ENCODE assay signal across 16 cellular contexts in the genomic region with DNA sequence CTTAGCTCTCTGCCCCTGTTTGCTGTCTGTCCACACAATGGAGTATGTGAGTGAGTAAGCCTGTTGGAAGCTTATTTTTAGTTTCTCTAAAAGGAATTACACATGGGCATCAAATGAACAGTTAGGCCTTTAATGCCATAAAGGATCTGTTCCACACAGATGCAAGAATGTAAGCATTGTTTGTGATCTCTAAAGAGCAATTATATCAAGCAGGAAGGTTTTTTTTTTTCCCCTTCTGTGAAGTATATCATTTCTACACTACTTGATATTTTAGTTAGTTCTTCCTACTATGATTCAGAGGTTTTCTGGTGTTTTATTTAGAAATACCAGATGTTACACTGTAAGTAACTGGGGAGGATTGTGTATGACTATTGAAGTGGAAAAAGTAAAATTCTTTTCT.
A peak's percentile ranks its signal among the peaks of the same experiment; 100 is the strongest.
DNase-seq lines count a peak whose midpoint lies in the region; ATAC-seq and TF ChIP-seq lines count a peak whose summit lies in the region.
"Had no signal": no experiment of that assay in that cellular context is flagged by ENCODE, and none has a peak within 500 bp of the region (broad histone marks: within the 10 kb centered on the region; RNA-seq: fewer than 3 reads in every experiment).

No MANE protein-coding gene starts in this region.

- no peak overlapping the region for H3K9ac ChIP-seq in endodermal cell (ENCODE audit: extremely low read depth, low read length, poor library complexity, severe bottlenecking)
- H3K9ac ChIP-seq: KMS-11 had no signal

- POLR2A ChIA-PET in AG04449 (lab: Yijun Ruan, JAX): interaction anchor here (0.8 kb wide), 1 partner anchor 28 kb away, joined by 3 read pairs; no protein-coding TSS in a partner anchor

- DNase-seq in AG04449 (ENCODE audit: low read depth, low spot score): peak; percentile 63
- peak; percentile 90 for DNase-seq in H4 (ENCODE audit: low spot score)
- peak; percentile 90 for DNase-seq in SK-MEL-5 (ENCODE audit: low read depth, low spot score)
- DNase-seq in foreskin melanocyte: peak; percentile 94
- DNase-seq in endodermal cell: no peak
- no peak for DNase-seq in NCI-H2081 (lab: John Stamatoyannopoulos, UW)
- DNase-seq in aorta: no peak
- DNase-seq in stimulated activated CD4-positive, alpha-beta T cell treated with anti-CD3 and anti-CD28 coated beads, Interleukin-1b, Interleukin-23, amount 100 ng/mL, for 48 hours: no peak
- DNase-seq: activated CD4-positive, alpha-beta T cell treated with anti-CD3 and anti-CD28 coated beads for 36 hours; BE2C; effector CD8-positive, alpha-beta T cell; islet precursor cell; NCI-H446 treated with DMSO at 0.1 percent for 48 hours; ovary; tibial artery had no signal

- no peak overlapping the region for H3K4me3 ChIP-seq in AG04449 (ENCODE audit: low read depth, low read length)
- H3K4me3 ChIP-seq in endodermal cell (ENCODE audit: low read length): no peak overlapping the region
- no peak overlapping the region for H3K4me3 ChIP-seq in aorta (ENCODE audit: low read length in 2 of 2)
- H3K4me3 ChIP-seq: ovary, tibial artery had no signal

- no peak for ATAC-seq in aorta (ENCODE audit: low FRiP score)
- ATAC-seq: activated CD4-positive, alpha-beta T cell treated with anti-CD3 and anti-CD28 coated beads for 36 hours had no signal

- intact Hi-C loops in aorta (cut with DNase I): no loop called here

- H3K4me3 Mint-ChIP-seq in endodermal cell: no peak overlapping the region
- H3K4me3 Mint-ChIP-seq: activated CD4-positive, alpha-beta T cell treated with anti-CD3 and anti-CD28 coated beads for 36 hours had no signal

- H3K36me3 ChIP-seq in endodermal cell (ENCODE audit: control insufficient read depth, insufficient read depth, low read length) (no peaks in the 10 kb centered on the region), aorta (ENCODE audit: control insufficient read depth in 1 of 2, insufficient read depth in 2 of 2, low read length in 1 of 2) (no peaks in the 10 kb centered on the region)
- H3K36me3 ChIP-seq: BE2C, ovary, tibial artery had no signal

- H3K27me3 ChIP-seq in endodermal cell (ENCODE audit: control insufficient read depth, insufficient read depth, low read length, poor library complexity, severe bottlenecking): no peaks in the 10 kb centered on the region
- no peaks in the 10 kb centered on the region for H3K27me3 ChIP-seq in aorta (ENCODE audit: control insufficient read depth in 1 of 2, insufficient read depth in 2 of 2, low read length in 1 of 2)
- H3K27me3 ChIP-seq: BE2C, ovary, tibial artery had no signal

- H3K36me3 Mint-ChIP-seq in endodermal cell (ENCODE audit: low read depth): no peaks in the 10 kb centered on the region

- TF ChIP-seq CTCF in AG04449 (IDR thresholded peaks at IDR 0.05; ENCODE audit: insufficient read depth, low read length, missing control alignments): no peak
- no peak for TF ChIP-seq CTCF in endodermal cell (conservative IDR thresholded peaks at IDR 0.05)

- no peak overlapping the region for H3K27ac Mint-ChIP-seq in endodermal cell
- H3K27ac Mint-ChIP-seq: activated CD4-positive, alpha-beta T cell treated with anti-CD3 and anti-CD28 coated beads for 36 hours had no signal

- no peak overlapping the region for H3K27ac ChIP-seq in endodermal cell (ENCODE audit: low read depth, low read length)
- H3K27ac ChIP-seq in aorta (ENCODE audit: low read depth in 1 of 2, low read length in 2 of 2): no peak overlapping the region
- H3K27ac ChIP-seq: KMS-11, ovary had no signal

- in situ Hi-C loops in SK-MEL-5 (cut with HindIII; ENCODE audit: low pct_unique_long_range_greater_than_20kb, low sequenced_read_pairs): no loop called here

- H3K4me1 ChIP-seq in endodermal cell (ENCODE audit: control insufficient read depth, insufficient read depth, low read length) (no peaks in the 10 kb centered on the region), aorta (ENCODE audit: control insufficient read depth in 1 of 2, insufficient read depth in 2 of 2, low read length in 2 of 2) (peaks cover 0 to 2% of the 10 kb centered on the region in 2 donors)
- H3K4me1 ChIP-seq: BE2C had no signal

- H3K9me3 Mint-ChIP-seq in endodermal cell: no peaks in the 10 kb centered on the region

- H3K4me1 Mint-ChIP-seq in endodermal cell: no peaks in the 10 kb centered on the region
- H3K4me1 Mint-ChIP-seq: activated CD4-positive, alpha-beta T cell treated with anti-CD3 and anti-CD28 coated beads for 36 hours had no signal

- no peaks in the 10 kb centered on the region for H3K9me3 ChIP-seq in endodermal cell (ENCODE audit: control insufficient read depth, low read length)
- no peaks in the 10 kb centered on the region for H3K9me3 ChIP-seq in aorta (ENCODE audit: control insufficient read depth, low read length)
- H3K9me3 ChIP-seq: BE2C, ovary, tibial artery had no signal

- CTCF ChIA-PET in AG04449 (lab: Yijun Ruan, JAX): interaction anchor here (0.6 kb wide), 1 partner anchor 167 kb away, joined by 3 read pairs; no protein-coding TSS in a partner anchor

- no peaks in the 10 kb centered on the region for H3K27me3 Mint-ChIP-seq in endodermal cell (ENCODE audit: insufficient read depth)
- H3K27me3 Mint-ChIP-seq: activated CD4-positive, alpha-beta T cell treated with anti-CD3 and anti-CD28 coated beads for 36 hours had no signal

Comparison
In these comparisons a context has a peak if more than half of its experiments do, and no peak if none do; other contexts are left out.
1. DNase-seq: peak in AG04449 (single experiment), H4 (single experiment), SK-MEL-5 (single experiment) and foreskin melanocyte (single experiment); none in endodermal cell (single experiment), NCI-H2081 (0 of 2), aorta (0 of 2) and stimulated activated CD4-positive, alpha-beta T cell treated with anti-CD3 and anti-CD28 coated beads, Interleukin-1b, Interleukin-23, amount 100 ng/mL, for 48 hours (single experiment).